In the genomic region with DNA sequence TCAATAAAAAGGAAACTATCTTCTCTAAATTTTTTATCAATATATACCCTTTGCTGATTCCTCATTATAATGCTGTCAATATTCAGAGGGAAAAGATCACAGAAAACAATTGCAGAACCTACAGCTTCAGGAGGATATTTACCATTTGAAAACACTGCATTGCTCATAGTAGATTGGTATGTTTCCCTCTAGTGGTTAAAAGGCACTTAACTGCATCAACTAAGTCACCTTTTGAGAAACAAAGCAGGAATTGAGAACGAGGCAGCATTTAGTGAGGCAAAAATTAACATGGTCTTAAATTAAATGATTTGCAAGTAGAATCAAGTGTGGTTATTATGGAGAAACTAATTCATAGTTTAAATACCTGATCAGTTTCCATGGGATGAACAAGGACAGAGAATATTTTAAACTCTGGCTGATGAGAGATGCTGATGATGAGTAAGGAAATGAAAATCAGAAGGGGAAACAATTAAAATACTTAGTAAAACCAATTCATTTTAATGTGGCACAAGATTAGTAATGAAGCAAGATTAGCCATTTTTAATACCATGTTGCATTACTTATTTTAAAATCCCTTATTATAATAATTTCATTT, we compare ENCODE assay signal across 8 cellular contexts.
A peak's percentile ranks its signal among the peaks of the same experiment; 100 is the strongest.
DNase-seq lines count a peak whose midpoint lies in the region; ATAC-seq and TF ChIP-seq lines count a peak whose summit lies in the region.

No MANE protein-coding gene starts in this region.

- no TSS peak for BruUV-seq in OCI-LY7 (replicated peaks; lab: Mats Ljungman, UMichigan)

- H3K4me1 ChIP-seq in OCI-LY7 (ENCODE audit: insufficient read depth, low read length, poor library complexity, severe bottlenecking) (no peaks in the 10 kb centered on the region), uterus (peaks cover 0 to 6% of the 10 kb centered on the region in 2 donors)

- H3K9me2 ChIP-seq in OCI-LY7 (ENCODE audit: insufficient read depth, low read length), result no peaks in the 10 kb centered on the region

- in situ Hi-C loops in GM13977 (cut with MboI; ENCODE audit: low pct_unique_long_range_greater_than_20kb, low sequenced_read_pairs, unreplicated experiment), result no loop called here

- no peaks in the 10 kb centered on the region for H3K79me2 ChIP-seq in OCI-LY7 (ENCODE audit: insufficient read depth, low read depth, low read length)

- intact Hi-C loops in OCI-LY7 (cut with micrococcal nuclease; ENCODE audit: unreplicated experiment) (no loop called here), uterus (cut with DNase I; ENCODE audit: low total_unique reads) (no loop called here)

- no peaks in the 10 kb centered on the region for H3K36me3 ChIP-seq in OCI-LY7 (ENCODE audit: insufficient read depth, low read length)
- H3K36me3 ChIP-seq in uterus, result no peaks in the 10 kb centered on the region

- no peak overlapping the region for H3K27ac ChIP-seq in OCI-LY7 (ENCODE audit: low read depth, low read length, poor library complexity, severe bottlenecking)
- no peak overlapping the region for H3K27ac ChIP-seq in uterus

- no peaks in the 10 kb centered on the region for H4K20me1 ChIP-seq in OCI-LY7 (ENCODE audit: insufficient read depth, low read length)

- H3K9me3 ChIP-seq in OCI-LY7 (ENCODE audit: low read length) (no peaks in the 10 kb centered on the region), uterus (no peaks in the 10 kb centered on the region)

- CTCF ChIA-PET in OCI-LY7 (lab: Charles Lee; ENCODE audit: unreplicated experiment), result no interaction called here

- POLR2A ChIA-PET in OCI-LY7 (lab: Charles Lee), result interaction anchor here (1.0 to 1.9 kb wide), 2 partner anchors 13 to 33 kb away, joined by 3 to 7 read pairs; no protein-coding TSS in a partner anchor

- TF ChIP-seq CTCF in GM13977 (IDR thresholded peaks at IDR 0.05; ENCODE audit: extremely low read depth, insufficient read depth, missing control alignments) (peak; percentile 55), OCI-LY7 (conservative IDR thresholded peaks at IDR 0.05; ENCODE audit: low read length) (peak; percentile 84), fibroblast of villous mesenchyme (IDR thresholded peaks at IDR 0.05; ENCODE audit: insufficient read depth, low read depth, low read length) (peak; percentile 65), uterus (IDR thresholded peaks at IDR 0.05) (peak; percentile 30 to 42 (median 30))

- DNase-seq in GM13977 (ENCODE audit: low spot score) (peak; percentile 2), HT1080 (ENCODE audit: low read depth) (peak; percentile 10), OCI-LY7 (ENCODE audit: low spot score) (peak; percentile 57), fibroblast of villous mesenchyme (ENCODE audit: low read depth) (peak; percentile 45), uterus (no peak), activated gamma-delta T cell (lab: John Stamatoyannopoulos, UW) (no peak)
- DNase-seq in activated CD4-positive, alpha-beta T cell treated with anti-CD3 and anti-CD28 coated beads, Interleukin-2, amount 50 U/mL, for 1 hour, result no peak

- no peak overlapping the region for H3K4me2 ChIP-seq in OCI-LY7 (ENCODE audit: low read length)

- no peak overlapping the region for H2AFZ ChIP-seq in OCI-LY7 (ENCODE audit: low read length)

- no peak for TF ChIP-seq POLR2A in uterus (IDR thresholded peaks at IDR 0.05)

- H3K4me3 ChIP-seq in OCI-LY7 (ENCODE audit: low read depth, low read length, poor library complexity, severe bottlenecking) (no peak overlapping the region), fibroblast of villous mesenchyme (ENCODE audit: low read depth, low read length) (no peak overlapping the region), uterus (no peak overlapping the region)

- H3K27me3 ChIP-seq in uterus, result no peaks in the 10 kb centered on the region

- ATAC-seq in HG02571 (IDR thresholded peaks at IDR 0.05; ENCODE audit: unreplicated experiment), result no peak

Comparison
In these comparisons a context has a peak if more than half of its experiments do, and no peak if none do; other contexts are left out.
1. DNase-seq: peak in GM13977 (single experiment), HT1080 (single experiment), OCI-LY7 (single experiment) and fibroblast of villous mesenchyme (single experiment); none in uterus (0 of 2), activated gamma-delta T cell (single experiment) and activated CD4-positive, alpha-beta T cell treated with anti-CD3 and anti-CD28 coated beads, Interleukin-2, amount 50 U/mL, for 1 hour (single experiment).
2. CTCF ChIP-seq: peak in every context shown above with its lines; median percentile 84 in OCI-LY7; 65 in fibroblast of villous mesenchyme; 55 in GM13977; 30 in uterus.